In genomic region chr5:43192558-43193170, GRCh38 we compare ENCODE assay signal across 8 cellular contexts. TPM values are rescaled to one million over a fixed set of nuclear protein-coding genes. Genes with fewer than 3 reads are reported as not detected.
DNase-seq lines count a peak whose midpoint lies in the region; ATAC-seq lines count a peak whose summit lies in the region.

No MANE protein-coding gene starts in this region.

- ATAC-seq in HG02981 (IDR thresholded peaks at IDR 0.05; ENCODE audit: unreplicated experiment) (peak; percentile 24), left lobe of liver (peak; percentile 62)

- DNase-seq in NCI-H1417 (lab: John Stamatoyannopoulos, UW) (peak; percentile 32 to 61 (median 49)), NCI-H1417 treated with DMSO at 0.1 percent for 48 hours (lab: John Stamatoyannopoulos, UW) (no peak), T-helper 22 cell (ENCODE audit: low read depth) (peak; percentile 3), cerebellum (ENCODE audit: low spot score) (peak; percentile 43), left lobe of liver (ENCODE audit: low spot score) (no peak), HuH-7.5 (ENCODE audit: low spot score) (no peak)
- DNase-seq in stimulated activated CD4-positive, alpha-beta T cell treated with anti-CD3 and anti-CD28 coated beads, Interleukin-2, amount 100 ng/mL, for 48 hours: peak; percentile 10 to 32

RNA-seq across cellular contexts. Expression of gene NIM1K, which starts 0.6 kb away (rescaled TPM):
- 6.3 TPM for total RNA-seq in cerebellum
- 0.50 TPM for total RNA-seq in left lobe of liver

Comparison
In these comparisons a context has a peak if more than half of its experiments do, and no peak if none do; other contexts are left out.
1. DNase-seq: peak in NCI-H1417 (3 of 3), T-helper 22 cell (single experiment), cerebellum (single experiment) and stimulated activated CD4-positive, alpha-beta T cell treated with anti-CD3 and anti-CD28 coated beads, Interleukin-2, amount 100 ng/mL, for 48 hours (2 of 2); none in NCI-H1417 treated with DMSO at 0.1 percent for 48 hours (single experiment), left lobe of liver (single experiment) and HuH-7.5 (single experiment).